In genomic region chr22:22891139-22891621, GRCh38 we compare ENCODE assay signal across 24 cellular contexts. TPM values are rescaled to one million over a fixed set of nuclear protein-coding genes. Genes with fewer than 3 reads are reported as not detected.
A peak's percentile ranks its signal among the peaks of the same experiment; 100 is the strongest.
DNase-seq lines count a peak whose midpoint lies in the region; FAIRE-seq and TF ChIP-seq lines count a peak whose summit lies in the region.
"Had no signal": no experiment of that assay in that cellular context is flagged by ENCODE, and none has a peak within 500 bp of the region (broad histone marks: within the 10 kb centered on the region; RNA-seq: fewer than 3 reads in every experiment).

No MANE protein-coding gene starts in this region.

- no peaks in the 10 kb centered on the region for H3K9me3 ChIP-seq in BLaER1 treated with 17β-estradiol and CSF1 and Interleukin-3, amounts not matched to agents 10 nM and 100 nM (replicated peaks in 1 of 11)
- H3K9me3 ChIP-seq in OCI-LY1 (ENCODE audit: low read length) = no peaks in the 10 kb centered on the region
- H3K9me3 ChIP-seq in osteoblast (ENCODE audit: low read depth, low read length) = no peaks in the 10 kb centered on the region
- H3K9me3 ChIP-seq in right atrium auricular region = no peaks in the 10 kb centered on the region
- H3K9me3 ChIP-seq in MG63 = no peaks in the 10 kb centered on the region
- H3K9me3 ChIP-seq: A549, BE2C, Caco-2, SJSA1 had no signal

- H4K20me1 ChIP-seq in BLaER1 treated with 17β-estradiol and CSF1 and Interleukin-3, amounts not matched to agents 10 nM and 100 nM = peaks cover 0 to 35% (median 0%) of the 10 kb centered on the region in 11 experiments; a peak in 5 of 22 replicates
- H4K20me1 ChIP-seq in OCI-LY1 (ENCODE audit: insufficient read depth, low read length) (no peaks in the 10 kb centered on the region), osteoblast (ENCODE audit: insufficient read depth, low read length) (no peaks in the 10 kb centered on the region)

- H3K79me2 ChIP-seq in OCI-LY1 (ENCODE audit: insufficient read depth, low read length) (peaks cover 85% of the 10 kb centered on the region), osteoblast (ENCODE audit: insufficient read depth, low read length) (no peaks in the 10 kb centered on the region)

- H3K9ac ChIP-seq in BLaER1 treated with 17β-estradiol and CSF1 and Interleukin-3, amounts not matched to agents 10 nM and 100 nM = peak overlapping the region in 4 of 11 experiments; percentile 13 to 88 (median 45); a peak in 5 of 22 replicates
- peak overlapping the region; percentile 100 for H3K9ac ChIP-seq in OCI-LY1 (ENCODE audit: low read length)

- DNase-seq in GM12891 (ENCODE audit: insufficient read length, low spot score) (no peak), osteoblast (ENCODE audit: insufficient read length, low spot score, missing footprints) (peak; percentile 26), right atrium auricular region (ENCODE audit: low spot score) (no peak), NCI-H1105 (lab: John Stamatoyannopoulos, UW) (no peak), MG63 (no peak)
- DNase-seq: BE2C; Caco-2; CD4-positive, alpha-beta memory T cell; DND-41; IMR-90; NCI-H1092; NCI-H146; NCI-H2029 treated with DMSO at 0.1 percent for 48 hours; NCI-H2171; NCI-H345; NCI-H524; NCI-H82 had no signal

- no peak for TF ChIP-seq POLR2A in GM12891 (IDR thresholded peaks at IDR 0.05; ENCODE audit: low read depth, low read length)

- H2AFZ ChIP-seq in OCI-LY1 (ENCODE audit: low read length) (no peak overlapping the region), osteoblast (ENCODE audit: low read length) (no peak overlapping the region)

- H3K36me3 ChIP-seq in BLaER1 treated with 17β-estradiol and CSF1 and Interleukin-3, amounts not matched to agents 10 nM and 100 nM = peaks cover 0 to 13% (median 0%) of the 10 kb centered on the region in 11 experiments; a peak in 5 of 22 replicates
- H3K36me3 ChIP-seq in OCI-LY1 (ENCODE audit: insufficient read depth, low read length) (peaks cover 85% of the 10 kb centered on the region), osteoblast (ENCODE audit: insufficient read depth, low read length) (no peaks in the 10 kb centered on the region), right atrium auricular region (no peaks in the 10 kb centered on the region), MG63 (no peaks in the 10 kb centered on the region)
- H3K36me3 ChIP-seq: BE2C, SJSA1 had no signal

- H3K4me3 ChIP-seq in BLaER1 treated with 17β-estradiol and CSF1 and Interleukin-3, amounts not matched to agents 10 nM and 100 nM = peak overlapping the region in 7 of 10 experiments; percentile 43 to 74 (median 62); a peak in 10 of 20 replicates
- peak overlapping the region; percentile 100 for H3K4me3 ChIP-seq in OCI-LY1 (ENCODE audit: low read depth, low read length, poor library complexity, severe bottlenecking)
- no peak overlapping the region for H3K4me3 ChIP-seq in osteoblast (ENCODE audit: insufficient read depth, low read length)
- H3K4me3 ChIP-seq in right atrium auricular region = no peak overlapping the region
- no peak overlapping the region for H3K4me3 ChIP-seq in MG63
- H3K4me3 ChIP-seq: A549, SJSA1 had no signal

- peaks cover 0 to 21% (median 0%) of the 10 kb centered on the region in 11 experiments; a peak in 3 of 22 replicates for H3K27me3 ChIP-seq in BLaER1 treated with 17β-estradiol and CSF1 and Interleukin-3, amounts not matched to agents 10 nM and 100 nM
- no peaks in the 10 kb centered on the region for H3K27me3 ChIP-seq in OCI-LY1 (ENCODE audit: insufficient read depth, low read length)
- H3K27me3 ChIP-seq in osteoblast (ENCODE audit: insufficient read depth, low read length) = peaks cover 6% of the 10 kb centered on the region
- no peaks in the 10 kb centered on the region for H3K27me3 ChIP-seq in right atrium auricular region
- peaks cover 20% of the 10 kb centered on the region; the same call in 1 of the 2 replicates for H3K27me3 ChIP-seq in MG63

- H3F3A ChIP-seq in OCI-LY1 (ENCODE audit: insufficient read depth, low read length) = peaks cover 14% of the 10 kb centered on the region; the same call in 1 of the 2 replicates

- TF ChIP-seq CTCF in OCI-LY1 (IDR thresholded peaks at IDR 0.05; ENCODE audit: low read length) (no peak), osteoblast (IDR thresholded peaks at IDR 0.05; ENCODE audit: extremely low read depth, low read depth, low read length) (no peak), right atrium auricular region (IDR thresholded peaks at IDR 0.05) (no peak)

- FAIRE-seq in GM12891 (lab: Jason Lieb, UNC) = peak; percentile 45
- FAIRE-seq: A549 had no signal

- peaks cover 73 to 100% (median 88%) of the 10 kb centered on the region in 10 experiments for H3K4me1 ChIP-seq in BLaER1 treated with 17β-estradiol and CSF1 and Interleukin-3, amounts not matched to agents 10 nM and 100 nM
- H3K4me1 ChIP-seq in OCI-LY1 (ENCODE audit: insufficient read depth, low read length, severe bottlenecking) (peaks cover 53% of the 10 kb centered on the region), osteoblast (ENCODE audit: insufficient read depth, low read length) (no peaks in the 10 kb centered on the region), right atrium auricular region (no peaks in the 10 kb centered on the region)
- H3K4me1 ChIP-seq: A549, BE2C, Caco-2 had no signal

- H3K9me2 ChIP-seq in OCI-LY1 (ENCODE audit: low read depth, low read length) = no peaks in the 10 kb centered on the region

- H3K4me2 ChIP-seq in BLaER1 treated with 17β-estradiol and CSF1 and Interleukin-3, amounts not matched to agents 10 nM and 100 nM = peak overlapping the region in 10 of 11 experiments; percentile 8 to 98 (median 90); a peak in 15 of 22 replicates
- H3K4me2 ChIP-seq in OCI-LY1 (ENCODE audit: low read length) (peak overlapping the region; percentile 100), osteoblast (ENCODE audit: insufficient read depth, low read length) (no peak overlapping the region)
- H3K4me2 ChIP-seq: A549 had no signal

- peak overlapping the region in 7 of 11 experiments; percentile 1 to 91 (median 77); a peak in 12 of 22 replicates for H3K27ac ChIP-seq in BLaER1 treated with 17β-estradiol and CSF1 and Interleukin-3, amounts not matched to agents 10 nM and 100 nM
- H3K27ac ChIP-seq in OCI-LY1 (ENCODE audit: low read depth, low read length, poor library complexity, severe bottlenecking) (peak overlapping the region; percentile 100), osteoblast (ENCODE audit: low read depth, low read length) (no peak overlapping the region), right atrium auricular region (no peak overlapping the region)
- H3K27ac ChIP-seq: A549, SJSA1 had no signal

TF ChIP-seq in GM12891, 5 proteins besides CTCF, POLR2A, EP300 and RAD21:
- no peak for TF ChIP-seq POU2F2 (IDR thresholded peaks at IDR 0.05; ENCODE audit: low read depth, low read length)
- no peak for TF ChIP-seq PAX5 (IDR thresholded peaks at IDR 0.05; ENCODE audit: insufficient read depth, low read length, severe bottlenecking)
- no peak for TF ChIP-seq TAF1 (IDR thresholded peaks at IDR 0.05; ENCODE audit: low read depth, low read length)

RNA-seq across cellular contexts. Expression of gene IGLL5, which starts 3.6 kb away (rescaled TPM):
- 28.1 TPM for polyA plus RNA-seq in GM12891 (2012; ENCODE audit: low read depth, missing spikeins)
- not detected in 2 replicates for total RNA-seq in osteoblast
- 1 to 10 TPM in 1 of 2 donors, under 1 TPM in 1; 0.59 to 1.4 TPM for total RNA-seq in right atrium auricular region
- total RNA-seq in MG63 (2014; rRNA removed; shearing (Covaris generic); ENCODE audit: low replicate concordance) = not detected in 2 replicates
- total RNA-seq: Caco-2; CD4-positive, alpha-beta memory T cell; H4; IMR-90; LHCN-M2; Right ventricle myocardium inferior; SJSA1 had no signal
- polyA plus RNA-seq: A549, IMR-90 had no signal

Comparison
In these comparisons a context has a peak if more than half of its experiments do, and no peak if none do; other contexts are left out.
1. H3K27ac ChIP-seq: peak in BLaER1 treated with 17β-estradiol and CSF1 and Interleukin-3, amounts not matched to agents 10 nM and 100 nM (7 of 11) and OCI-LY1 (single experiment); none in osteoblast (single experiment) and right atrium auricular region (0 of 2).
2. H3K4me3 ChIP-seq: peak in BLaER1 treated with 17β-estradiol and CSF1 and Interleukin-3, amounts not matched to agents 10 nM and 100 nM (7 of 10) and OCI-LY1 (single experiment); none in osteoblast (single experiment), right atrium auricular region (0 of 2) and MG63 (single experiment).